ENCODE assay signal across 30 cellular contexts in genomic region chr4:66946761-66947160, GRCh38.
"Had no signal": no experiment of that assay in that cellular context is flagged by ENCODE, and none has a peak within 500 bp of the region (broad histone marks: within the 10 kb centered on the region; RNA-seq: fewer than 3 reads in every experiment).

No MANE protein-coding gene starts in this region.

- H3K4me1 ChIP-seq: Peyer's patch had no signal

- H3K27ac ChIP-seq: brain microvascular endothelial cell, Peyer's patch, SK-N-MC, WERI-Rb-1 had no signal

- H3K36me3 ChIP-seq: brain microvascular endothelial cell, Peyer's patch, WERI-Rb-1 had no signal

- H3K9me3 ChIP-seq: Peyer's patch had no signal

- H3K27me3 ChIP-seq: brain microvascular endothelial cell, Peyer's patch had no signal

- H3K4me3 ChIP-seq: Peyer's patch, SK-N-MC had no signal

- DNase-seq: activated CD4-positive, alpha-beta memory T cell treated with anti-CD3 and anti-CD28 coated beads, Interleukin-2, amount 10 ng/mL, durations not matched to agents 7 days and 5 days; activated CD4-positive, alpha-beta T cell treated with anti-CD3 and anti-CD28 coated beads for 1 hour; activated CD4-positive, alpha-beta T cell treated with anti-CD3 and anti-CD28 coated beads for 48 hours; activated CD4-positive, CD25-positive, alpha-beta regulatory T cell; activated CD8-positive, alpha-beta memory T cell treated with anti-CD3 and anti-CD28 coated beads for 24 hours; activated CD8-positive, alpha-beta memory T cell treated with anti-CD3 and anti-CD28 coated beads, Interleukin-2, amount 10 ng/mL, durations not matched to agents 7 days and 5 days; activated CD8-positive, alpha-beta memory T cell treated with anti-CD3 and anti-CD28 coated beads, Interleukin-2, amount 50 U/mL, for 48 hours; activated effector memory CD4-positive, alpha-beta T cell treated with Interleukin-2 at 50 U/mL for 16 hours; activated naive CD4-positive, alpha-beta T cell treated with anti-CD3 and anti-CD28 coated beads, Interleukin-2, amount 10 ng/mL, durations not matched to agents 7 days and 5 days; activated naive CD8-positive, alpha-beta T cell treated with anti-CD3 and anti-CD28 coated beads, Interleukin-2, amount 50 U/mL, for 24 hours; activated T-cell treated with anti-CD3 and anti-CD28 coated beads, Interleukin-2, amount 50 U/mL, for 48 hours; anterior cingulate cortex; brain microvascular endothelial cell; central memory CD4-positive, alpha-beta T cell; Karpas-422; KBM-7; NCI-H1092; NCI-H1417 treated with DMSO at 0.1 percent for 48 hours; NCI-H2029; NCI-H2107; NCI-H226; NCI-H510A; NCI-H526; NCI-H748 treated with DMSO at 0.1 percent for 48 hours; PC-3; Peyer's patch; Right ventricle myocardium superior; T1000; WERI-Rb-1 had no signal
